Comparison of ENCODE assay signal across 11 cellular contexts in genomic region chr18:71784777-71785176, GRCh38.
DNase-seq lines count a peak whose midpoint lies in the region; ATAC-seq and TF ChIP-seq lines count a peak whose summit lies in the region.
"Had no signal": no experiment of that assay in that cellular context is flagged by ENCODE, and none has a peak within 500 bp of the region (broad histone marks: within the 10 kb centered on the region; RNA-seq: fewer than 3 reads in every experiment).

No MANE protein-coding gene starts in this region.

- peak; percentile 29; the same call in 1 of the 2 replicates for TF ChIP-seq CTCF in GM12874 (IDR thresholded peaks at IDR 0.05; ENCODE audit: insufficient read depth, low read depth, low read length)

- ATAC-seq in HG02642 (IDR thresholded peaks at IDR 0.05; ENCODE audit: poor library complexity, unreplicated experiment) (peak; percentile 66), left lobe of liver (peak; percentile 63), HG02678 (IDR thresholded peaks at IDR 0.05; ENCODE audit: unreplicated experiment) (no peak)

- DNase-seq in SK-N-DZ (ENCODE audit: low spot score) (peak; percentile 11), left lobe of liver (ENCODE audit: low spot score) (no peak), NOMO-1 treated with DMSO at 0.1 percent for 48 hours (lab: John Stamatoyannopoulos, UW; ENCODE audit: unreplicated experiment) (no peak), AG08395 (ENCODE audit: low spot score) (no peak), NCI-H1930 (lab: John Stamatoyannopoulos, UW) (no peak)
- DNase-seq: activated CD8-positive, alpha-beta memory T cell treated with anti-CD3 and anti-CD28 coated beads, Interleukin-2, amount 50 U/mL, for 48 hours; NCI-H187; small intestine had no signal
